8 cellular contexts compared by ENCODE assay signal in the genomic region with DNA sequence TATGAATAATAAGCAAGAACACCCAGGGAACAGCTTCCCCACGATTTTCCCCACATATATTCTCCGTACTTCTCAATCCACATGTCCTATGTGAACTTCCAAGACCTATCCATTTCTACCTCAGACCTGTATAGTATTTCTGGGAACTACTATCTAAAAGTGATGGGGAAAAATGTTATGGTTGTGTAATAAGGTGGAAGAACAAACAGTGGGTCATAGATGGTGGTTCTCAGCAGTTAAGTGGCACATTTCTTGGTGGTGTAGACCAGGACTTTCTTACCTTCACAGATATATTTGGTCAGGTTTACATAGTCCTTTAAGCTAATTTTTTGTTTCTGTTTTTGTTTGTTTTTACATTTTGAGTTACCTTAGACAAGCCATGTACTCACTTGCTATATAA.
"Had no signal": no experiment of that assay in that cellular context is flagged by ENCODE, and none has a peak within 500 bp of the region (broad histone marks: within the 10 kb centered on the region; RNA-seq: fewer than 3 reads in every experiment).

No MANE protein-coding gene starts in this region.

- FAIRE-seq: G401.6, GM12878, GM12891, GM12892, GM18507, GM19239 had no signal

- DNase-seq: GDM1, GF-D8 had no signal

- ATAC-seq: GM12878 had no signal

- H3K4me3 ChIP-seq: GM12878 had no signal
